ENCODE assay signal across 19 cellular contexts in genomic region chr14:87824261-87824660, GRCh38.
"Had no signal": no experiment of that assay in that cellular context is flagged by ENCODE, and none has a peak within 500 bp of the region (broad histone marks: within the 10 kb centered on the region; RNA-seq: fewer than 3 reads in every experiment).

No MANE protein-coding gene starts in this region.

- H3K27ac Mint-ChIP-seq: naive thymus-derived CD8-positive, alpha-beta T cell; nephron progenitor cell; stimulated activated memory B cell treated with anti-CD40 and anti-IgM and Interleukin-4, amounts not matched to agents 10 μg/mL and 1 μg/mL and 100 μg/mL, for 72 hours had no signal

- DNase-seq: dorsolateral prefrontal cortex; effector CD4-positive, alpha-beta T cell; gastrocnemius medialis; head of caudate nucleus; left ventricle myocardium superior; lower lobe of right lung; naive thymus-derived CD8-positive, alpha-beta T cell; nephron progenitor cell; nucleus accumbens; posterior cingulate gyrus; psoas muscle; right cardiac atrium; sigmoid colon; stimulated activated CD4-positive, alpha-beta T cell treated with anti-CD3 and anti-CD28 coated beads, Interleukin-4, amount 100 ng/mL, for 4 hours; stimulated activated naive CD8-positive, alpha-beta T cell treated with anti-CD3 and anti-CD28 coated beads, Interleukin-15, Interleukin-2, amounts not matched to agents 100 U/mL and 50 U/mL, for 24 hours; upper lobe of left lung had no signal

- H3K36me3 ChIP-seq: gastrocnemius medialis, lower lobe of right lung, sigmoid colon, thoracic aorta, tibial nerve, upper lobe of left lung had no signal

- H3K36me3 Mint-ChIP-seq: naive thymus-derived CD8-positive, alpha-beta T cell; stimulated activated memory B cell treated with anti-CD40 and anti-IgM and Interleukin-4, amounts not matched to agents 10 μg/mL and 1 μg/mL and 100 μg/mL, for 72 hours had no signal

- H3K27ac ChIP-seq: dorsolateral prefrontal cortex, gastrocnemius medialis, lower lobe of right lung, psoas muscle, sigmoid colon, thoracic aorta, tibial nerve, upper lobe of left lung had no signal

- H3K9me3 Mint-ChIP-seq: nephron progenitor cell; stimulated activated memory B cell treated with anti-CD40 and anti-IgM and Interleukin-4, amounts not matched to agents 10 μg/mL and 1 μg/mL and 100 μg/mL, for 72 hours had no signal

- H3K4me3 Mint-ChIP-seq: naive thymus-derived CD8-positive, alpha-beta T cell; nephron progenitor cell; stimulated activated memory B cell treated with anti-CD40 and anti-IgM and Interleukin-4, amounts not matched to agents 10 μg/mL and 1 μg/mL and 100 μg/mL, for 72 hours had no signal

- ATAC-seq: gastrocnemius medialis; left ventricle myocardium superior; lower lobe of right lung; naive thymus-derived CD8-positive, alpha-beta T cell; psoas muscle; right cardiac atrium; stimulated activated naive CD8-positive, alpha-beta T cell treated with anti-CD3 and anti-CD28 coated beads, Interleukin-15, Interleukin-2, amounts not matched to agents 100 U/mL and 50 U/mL, for 24 hours had no signal

- H3K9me3 ChIP-seq: gastrocnemius medialis, lower lobe of right lung, psoas muscle, sigmoid colon, thoracic aorta, tibial nerve, upper lobe of left lung had no signal

- H3K4me3 ChIP-seq: dorsolateral prefrontal cortex, gastrocnemius medialis, lower lobe of right lung, psoas muscle, sigmoid colon, thoracic aorta, tibial nerve, upper lobe of left lung had no signal

- H3K27me3 Mint-ChIP-seq: stimulated activated memory B cell treated with anti-CD40 and anti-IgM and Interleukin-4, amounts not matched to agents 10 μg/mL and 1 μg/mL and 100 μg/mL, for 72 hours had no signal

- H3K4me1 Mint-ChIP-seq: naive thymus-derived CD8-positive, alpha-beta T cell; nephron progenitor cell; stimulated activated memory B cell treated with anti-CD40 and anti-IgM and Interleukin-4, amounts not matched to agents 10 μg/mL and 1 μg/mL and 100 μg/mL, for 72 hours had no signal
